Comparison of ENCODE assay signal across 8 cellular contexts in the genomic region with DNA sequence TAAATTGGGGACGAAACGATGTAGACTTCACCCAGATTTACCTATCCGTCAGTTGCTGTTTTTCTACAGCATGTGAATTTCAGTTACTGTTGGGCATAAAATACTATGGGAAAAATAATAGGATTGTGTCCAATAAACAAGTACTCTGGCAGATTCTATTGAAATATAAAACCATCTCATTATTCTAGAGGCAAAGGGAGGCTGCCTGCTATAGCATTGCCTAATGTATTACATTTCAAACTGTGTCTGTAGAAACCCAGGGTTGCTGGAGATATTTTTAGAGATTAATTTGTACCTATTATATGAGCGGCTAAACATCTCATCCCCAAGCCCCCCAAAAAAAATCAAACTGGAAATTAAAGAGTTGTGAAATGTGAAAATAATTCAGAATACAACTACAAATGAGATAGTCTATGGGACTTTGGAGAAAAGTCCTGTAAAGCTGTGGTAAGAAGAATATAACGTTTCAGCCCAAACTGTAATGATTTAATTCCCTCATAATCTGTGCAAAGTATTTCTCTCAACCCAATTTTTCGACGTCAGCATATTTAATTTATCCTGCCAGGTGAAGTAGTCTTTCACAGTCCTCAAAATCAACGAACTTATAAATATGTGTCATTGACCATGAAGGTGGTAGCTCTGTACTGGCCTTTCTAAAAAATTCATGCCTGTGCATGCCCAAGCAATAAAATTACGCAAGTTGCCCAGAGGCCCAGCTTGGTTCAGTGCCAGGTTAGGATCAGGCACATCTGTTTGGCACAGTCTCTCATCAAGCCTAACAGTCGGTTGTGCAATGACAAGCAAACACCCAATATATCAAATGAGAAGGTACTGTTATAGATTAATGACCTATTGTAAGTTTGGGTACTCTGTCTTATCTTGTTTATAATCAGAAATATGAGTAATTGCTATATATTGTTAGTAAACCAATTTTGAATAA. TPM values are rescaled to one million over a fixed set of nuclear protein-coding genes. Genes with fewer than 3 reads are reported as not detected.
DNase-seq lines count a peak whose midpoint lies in the region; ATAC-seq and TF ChIP-seq lines count a peak whose summit lies in the region.

No MANE protein-coding gene starts in this region.

- H3K27ac ChIP-seq in GM23248 (peak overlapping the region; percentile 70), endodermal cell (ENCODE audit: low read depth, low read length) (no peak overlapping the region), psoas muscle (peak overlapping the region; percentile 78)

- H3K9me3 Mint-ChIP-seq in endodermal cell, result no peaks in the 10 kb centered on the region
- no peaks in the 10 kb centered on the region for H3K9me3 Mint-ChIP-seq in activated naive CD8-positive, alpha-beta T cell treated with anti-CD3 and anti-CD28 coated beads, Interleukin-2, amount 50 U/mL, for 24 hours

- no peak for TF ChIP-seq CTCF in endodermal cell (conservative IDR thresholded peaks at IDR 0.05)
- no peak for TF ChIP-seq CTCF in psoas muscle (IDR thresholded peaks at IDR 0.05)

- DNase-seq in GM23248 (peak; percentile 88), NCI-H510A treated with DMSO at 0.1 percent for 48 hours (lab: John Stamatoyannopoulos, UW) (peak; percentile 96), endodermal cell (no peak), psoas muscle (peak; percentile 44 to 70)
- DNase-seq in activated naive CD8-positive, alpha-beta T cell treated with anti-CD3 and anti-CD28 coated beads, Interleukin-2, amount 50 U/mL, for 24 hours, result no peak
- DNase-seq in stimulated activated CD4-positive, alpha-beta T cell treated with anti-CD3 and anti-CD28 coated beads, Interleukin-1b, Interleukin-23, amount 100 ng/mL, for 48 hours, result no peak

- H3K4me1 Mint-ChIP-seq in endodermal cell, result no peaks in the 10 kb centered on the region
- no peaks in the 10 kb centered on the region for H3K4me1 Mint-ChIP-seq in activated naive CD8-positive, alpha-beta T cell treated with anti-CD3 and anti-CD28 coated beads, Interleukin-2, amount 50 U/mL, for 24 hours

- H3K27me3 ChIP-seq in GM23248 (replicated peaks; ENCODE audit: insufficient read depth) (no peaks in the 10 kb centered on the region), endodermal cell (ENCODE audit: control insufficient read depth, insufficient read depth, low read length, poor library complexity, severe bottlenecking) (no peaks in the 10 kb centered on the region), psoas muscle (ENCODE audit: insufficient read depth in 3 of 3, low read length in 2 of 3) (no peaks in the 10 kb centered on the region)

- peak overlapping the region; percentile 72 for H3K4me2 ChIP-seq in GM23248 (ENCODE audit: unreplicated experiment)

- H3K36me3 ChIP-seq in GM23248 (ENCODE audit: low read depth) (no peaks in the 10 kb centered on the region), endodermal cell (ENCODE audit: control insufficient read depth, insufficient read depth, low read length) (no peaks in the 10 kb centered on the region), psoas muscle (ENCODE audit: insufficient read depth in 1 of 2, low read depth in 1 of 2) (no peaks in the 10 kb centered on the region)

- H2AFZ ChIP-seq in GM23248, result no peak overlapping the region

- no peak overlapping the region for H3K4me3 Mint-ChIP-seq in endodermal cell
- H3K4me3 Mint-ChIP-seq in activated naive CD8-positive, alpha-beta T cell treated with anti-CD3 and anti-CD28 coated beads, Interleukin-2, amount 50 U/mL, for 24 hours, result no peak overlapping the region

- in situ Hi-C loops in GM23248 (cut with MboI), result no loop called here

- peak overlapping the region; percentile 22 for H3K4me3 ChIP-seq in GM23248
- H3K4me3 ChIP-seq in endodermal cell (ENCODE audit: low read length), result no peak overlapping the region
- H3K4me3 ChIP-seq in psoas muscle, result peak overlapping the region; percentile 44

- peak; percentile 67 to 73 (median 70) for ATAC-seq in psoas muscle
- no peak for ATAC-seq in activated naive CD8-positive, alpha-beta T cell treated with anti-CD3 and anti-CD28 coated beads, Interleukin-2, amount 50 U/mL, for 24 hours
- no peak for ATAC-seq in GM18909 (IDR thresholded peaks at IDR 0.05; ENCODE audit: poor library complexity, unreplicated experiment)
- ATAC-seq in HG03196 (IDR thresholded peaks at IDR 0.05; ENCODE audit: unreplicated experiment), result no peak

- peaks cover 46% of the 10 kb centered on the region for H3F3A ChIP-seq in GM23248 (ENCODE audit: insufficient read depth)

- no peaks in the 10 kb centered on the region for H3K27me3 Mint-ChIP-seq in endodermal cell (ENCODE audit: insufficient read depth)
- no peaks in the 10 kb centered on the region for H3K27me3 Mint-ChIP-seq in activated naive CD8-positive, alpha-beta T cell treated with anti-CD3 and anti-CD28 coated beads, Interleukin-2, amount 50 U/mL, for 24 hours

- H3K9ac ChIP-seq in GM23248, result peak overlapping the region; percentile 43; the same call in 1 of the 2 replicates
- no peak overlapping the region for H3K9ac ChIP-seq in endodermal cell (ENCODE audit: extremely low read depth, low read length, poor library complexity, severe bottlenecking)

- no peaks in the 10 kb centered on the region for H4K20me1 ChIP-seq in GM23248 (ENCODE audit: insufficient read depth)

- 30 to 31% methylated on average over 10 of the region's 10 CpGs for WGBS in GM23248 (ENCODE audit: low coverage in 1 of 2, low lambda C conversion rate in 2 of 2, missing lambda C conversion rate in 2 of 2), 2 experiments
- 93 to 98% methylated on average over 5 to 9 of the region's 10 CpGs for WGBS in endodermal cell (ENCODE audit: insufficient coverage in 1 of 2, insufficient read length in 1 of 2), 2 experiments
- WGBS in psoas muscle, 3 donors, result 26 to 38% (median 27%) methylated on average over 10 of the region's 10 CpGs

- H3K4me1 ChIP-seq in GM23248 (ENCODE audit: insufficient read depth), result peaks cover 47% of the 10 kb centered on the region
- no peaks in the 10 kb centered on the region for H3K4me1 ChIP-seq in endodermal cell (ENCODE audit: control insufficient read depth, insufficient read depth, low read length)
- H3K4me1 ChIP-seq in psoas muscle, result peaks cover 36% of the 10 kb centered on the region

- no peaks in the 10 kb centered on the region for H3K36me3 Mint-ChIP-seq in endodermal cell (ENCODE audit: low read depth)
- no peaks in the 10 kb centered on the region for H3K36me3 Mint-ChIP-seq in activated naive CD8-positive, alpha-beta T cell treated with anti-CD3 and anti-CD28 coated beads, Interleukin-2, amount 50 U/mL, for 24 hours (ENCODE audit: low read depth)

- H3K9me2 ChIP-seq in GM23248 (ENCODE audit: insufficient read depth), result no peaks in the 10 kb centered on the region

- H3K9me3 ChIP-seq in GM23248 (ENCODE audit: low read depth) (no peaks in the 10 kb centered on the region), endodermal cell (ENCODE audit: control insufficient read depth, low read length) (no peaks in the 10 kb centered on the region), psoas muscle (no peaks in the 10 kb centered on the region)

- intact Hi-C loops in psoas muscle (cut with DNase I), result loop anchor here (1.0 to 10.0 kb wide), 5 partner anchors 25 to 575 kb away; no protein-coding TSS in a partner anchor

- peak overlapping the region; percentile 28 for H3K27ac Mint-ChIP-seq in endodermal cell
- no peak overlapping the region for H3K27ac Mint-ChIP-seq in activated naive CD8-positive, alpha-beta T cell treated with anti-CD3 and anti-CD28 coated beads, Interleukin-2, amount 50 U/mL, for 24 hours

- peaks cover 89% of the 10 kb centered on the region for H3K79me2 ChIP-seq in GM23248 (ENCODE audit: insufficient read depth)

RNA-seq across cellular contexts. Expression of a gene that starts 10.3 kb away (rescaled TPM):
- total RNA-seq in GM23248 (2014; rRNA removed; shearing (Covaris generic)), result 2.7 and 2.9 TPM in 2 replicates
- 0.98 and 2.0 TPM in 2 replicates for polyA plus RNA-seq in GM23248 (2016; fragmentation: Nextera tagmentation; extraction: Ambion mirVana)
- total RNA-seq in endodermal cell, result under 1 TPM; 0.64 to 0.84 TPM
- 54.3 TPM for polyA plus RNA-seq in endodermal cell (2013, experiment 1 of 2)
- polyA plus RNA-seq in endodermal cell (2013, experiment 2 of 2), result 49.1 TPM
- 100 to 1,000 TPM in 2 of 4 donors, 10 to 100 TPM in 2; 49.1 to 206 (median 90.3) TPM for total RNA-seq in psoas muscle
- 100 to 1,000 TPM in 1 of 3 donors, 10 to 100 TPM in 2; 27.1 to 129 (median 68.6) TPM for polyA plus RNA-seq in psoas muscle

Comparison
In these comparisons a context has a peak if more than half of its experiments do, and no peak if none do; other contexts are left out.
1. DNase-seq: peak in GM23248 (single experiment), NCI-H510A treated with DMSO at 0.1 percent for 48 hours (single experiment) and psoas muscle (2 of 2); none in endodermal cell (single experiment), activated naive CD8-positive, alpha-beta T cell treated with anti-CD3 and anti-CD28 coated beads, Interleukin-2, amount 50 U/mL, for 24 hours (single experiment) and stimulated activated CD4-positive, alpha-beta T cell treated with anti-CD3 and anti-CD28 coated beads, Interleukin-1b, Interleukin-23, amount 100 ng/mL, for 48 hours (single experiment).
2. ATAC-seq: peak in psoas muscle (4 of 4); none in activated naive CD8-positive, alpha-beta T cell treated with anti-CD3 and anti-CD28 coated beads, Interleukin-2, amount 50 U/mL, for 24 hours (single experiment), GM18909 (single experiment) and HG03196 (single experiment).
3. RNA of a gene that starts 10.3 kb away (total RNA-seq): 49.1 to 206 TPM in psoas muscle; 2.7 to 2.9 TPM in GM23248 and 0.64 to 0.84 TPM in endodermal cell; every median in the first group is over 10 times any median in the second.